In the genomic region with DNA sequence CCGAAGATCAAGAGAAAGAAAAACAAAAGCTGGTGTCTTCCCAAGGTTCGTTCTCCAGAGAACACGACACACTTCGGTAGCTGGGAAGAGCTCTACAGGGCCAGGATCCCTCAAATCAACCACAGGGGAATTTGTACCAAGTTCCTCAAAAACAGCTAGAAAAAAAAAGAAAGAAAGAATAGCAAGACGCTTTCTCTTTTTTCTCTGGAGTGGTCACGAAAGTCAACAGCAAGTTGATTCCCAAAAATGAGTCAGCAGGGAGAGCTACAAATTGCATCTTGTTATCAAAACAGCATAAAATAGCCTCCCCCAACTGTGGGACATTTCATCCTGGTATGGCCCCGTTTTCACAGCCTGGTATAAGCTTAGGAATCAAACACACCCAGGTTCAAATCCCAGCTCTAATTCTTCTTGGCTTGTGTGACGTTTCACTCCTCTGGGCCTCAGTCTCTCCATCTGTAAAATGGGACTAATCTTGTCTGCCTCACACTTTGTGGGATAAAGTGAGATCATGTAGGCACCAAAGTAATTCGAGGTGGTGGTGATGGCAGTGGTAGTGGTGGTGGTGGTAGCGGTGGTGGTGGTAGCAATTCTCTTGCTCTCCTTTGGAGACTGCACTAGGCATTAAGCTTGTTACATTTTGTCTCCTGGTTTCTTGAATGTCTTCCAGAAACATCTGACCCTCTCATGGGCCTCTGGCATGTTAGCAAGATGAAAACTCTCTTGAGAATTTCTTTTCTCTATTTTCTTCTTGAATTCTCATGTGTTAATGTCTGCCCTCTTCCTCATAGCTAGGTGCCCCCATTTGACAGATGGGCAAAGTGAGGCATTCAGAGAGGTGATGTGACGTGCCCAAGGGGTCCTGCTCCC, we compare ENCODE assay signal across 10 cellular contexts. TPM values are rescaled to one million over a fixed set of nuclear protein-coding genes. Genes with fewer than 3 reads are reported as not detected.
DNase-seq lines count a peak whose midpoint lies in the region; ATAC-seq, FAIRE-seq and TF ChIP-seq lines count a peak whose summit lies in the region.
"Had no signal": no experiment of that assay in that cellular context is flagged by ENCODE, and none has a peak within 500 bp of the region (broad histone marks: within the 10 kb centered on the region; RNA-seq: fewer than 3 reads in every experiment).

No MANE protein-coding gene starts in this region.

- no peak for TF ChIP-seq POLR2A in H54 (IDR thresholded peaks at IDR 0.05; ENCODE audit: low read depth, low read length)

- no peaks in the 10 kb centered on the region for H3K9me3 ChIP-seq in astrocyte (ENCODE audit: insufficient read depth, low read depth, low read length)
- H3K9me3 ChIP-seq: psoas muscle had no signal

- H2AFZ ChIP-seq in astrocyte (ENCODE audit: low read depth, low read length), result no peak overlapping the region

- peaks cover 9% of the 10 kb centered on the region for H3K4me1 Mint-ChIP-seq in astrocyte (ENCODE audit: low read depth, unreplicated experiment)
- H3K4me1 Mint-ChIP-seq in natural killer cell treated with Interleukin-12 subunit alpha and Interleukin-12 subunit beta and Interleukin-15 and Interleukin-18, amount 100 ng/mL, for 72 hours (ENCODE audit: low read depth in 2 of 2), result peaks cover 53 to 61% of the 10 kb centered on the region in 2 donors

- ATAC-seq in natural killer cell treated with Interleukin-12 subunit alpha and Interleukin-12 subunit beta and Interleukin-15 and Interleukin-18, amount 100 ng/mL, for 72 hours, result no peak

- DNase-seq in Daoy (ENCODE audit: low read depth) (peak; percentile 41), LHCN-M2 (ENCODE audit: low read depth) (peak; percentile 91), astrocyte (ENCODE audit: low read depth) (peak; percentile 70), DMS153 treated with DMSO at 0.1 percent for 48 hours (lab: John Stamatoyannopoulos, UW; ENCODE audit: unreplicated experiment) (no peak), DMS153 (lab: John Stamatoyannopoulos, UW) (no peak), H54 (ENCODE audit: insufficient read length, low spot score) (no peak)
- DNase-seq in natural killer cell treated with Interleukin-12 subunit alpha and Interleukin-12 subunit beta and Interleukin-15 and Interleukin-18, amount 100 ng/mL, for 72 hours (ENCODE audit: low spot score), result no peak

- peak overlapping the region; percentile 29 for H3K27ac Mint-ChIP-seq in astrocyte (ENCODE audit: unreplicated experiment)
- peak overlapping the region; percentile 90 to 96 for H3K27ac Mint-ChIP-seq in natural killer cell treated with Interleukin-12 subunit alpha and Interleukin-12 subunit beta and Interleukin-15 and Interleukin-18, amount 100 ng/mL, for 72 hours

- no peak overlapping the region for H3K4me3 ChIP-seq in astrocyte (ENCODE audit: insufficient read depth, low read depth, low read length)
- H3K4me3 ChIP-seq: cardiac muscle cell, psoas muscle had no signal

- H3K36me3 Mint-ChIP-seq in astrocyte (ENCODE audit: low read depth, unreplicated experiment), result no peaks in the 10 kb centered on the region
- no peaks in the 10 kb centered on the region for H3K36me3 Mint-ChIP-seq in natural killer cell treated with Interleukin-12 subunit alpha and Interleukin-12 subunit beta and Interleukin-15 and Interleukin-18, amount 100 ng/mL, for 72 hours

- H3K79me2 ChIP-seq in astrocyte (ENCODE audit: insufficient read depth, low read length), result no peaks in the 10 kb centered on the region

- H3K4me3 Mint-ChIP-seq in astrocyte (ENCODE audit: unreplicated experiment), result no peak overlapping the region
- H3K4me3 Mint-ChIP-seq in natural killer cell treated with Interleukin-12 subunit alpha and Interleukin-12 subunit beta and Interleukin-15 and Interleukin-18, amount 100 ng/mL, for 72 hours, result peak overlapping the region; percentile 42

- no peaks in the 10 kb centered on the region for H4K20me1 ChIP-seq in astrocyte (ENCODE audit: insufficient read depth, low read length)

- no peaks in the 10 kb centered on the region for H3K27me3 Mint-ChIP-seq in astrocyte (ENCODE audit: low read depth, unreplicated experiment)
- H3K27me3 Mint-ChIP-seq in natural killer cell treated with Interleukin-12 subunit alpha and Interleukin-12 subunit beta and Interleukin-15 and Interleukin-18, amount 100 ng/mL, for 72 hours, result no peaks in the 10 kb centered on the region

- H3K9ac ChIP-seq in astrocyte (ENCODE audit: low read length), result peak overlapping the region; percentile 60

- H3K4me2 ChIP-seq in astrocyte (ENCODE audit: low read length), result peak overlapping the region; percentile 71

- no peaks in the 10 kb centered on the region for H3K36me3 ChIP-seq in astrocyte (ENCODE audit: insufficient read depth, low read length)
- H3K36me3 ChIP-seq: cardiac muscle cell, stomach had no signal

- H3K27me3 ChIP-seq in astrocyte (ENCODE audit: insufficient read depth, low read length), result no peaks in the 10 kb centered on the region
- H3K27me3 ChIP-seq: cardiac muscle cell had no signal

- peaks cover 21% of the 10 kb centered on the region for H3K4me1 ChIP-seq in astrocyte (ENCODE audit: insufficient read depth, low read length)
- H3K4me1 ChIP-seq: psoas muscle had no signal

- TF ChIP-seq CTCF in astrocyte (IDR thresholded peaks at IDR 0.05; ENCODE audit: insufficient read depth, low read depth, low read length), result no peak

- FAIRE-seq in astrocyte (lab: Jason Lieb, UNC), result peak; percentile 69
- FAIRE-seq in H54 (lab: Jason Lieb, UNC), result no peak

- no peaks in the 10 kb centered on the region for H3K9me3 Mint-ChIP-seq in astrocyte (ENCODE audit: unreplicated experiment)
- H3K9me3 Mint-ChIP-seq in natural killer cell treated with Interleukin-12 subunit alpha and Interleukin-12 subunit beta and Interleukin-15 and Interleukin-18, amount 100 ng/mL, for 72 hours, result peaks cover 2% of the 10 kb centered on the region

- H3K27ac ChIP-seq in astrocyte (ENCODE audit: low read depth, low read length), result peak overlapping the region; percentile 22
- H3K27ac ChIP-seq: cardiac muscle cell, psoas muscle had no signal

RNA-seq across cellular contexts. Expression of a gene that starts 1.0 kb away (rescaled TPM):
- total RNA-seq in Daoy (2014; rRNA removed; shearing (Covaris generic)), result 0.03 TPM in 1 of 2 replicates, not detected in the other
- total RNA-seq in LHCN-M2 (2014; rRNA removed) (5.6 and 10.8 TPM in 2 replicates), astrocyte (1.8 and 3.0 TPM in 2 replicates)
- polyA plus RNA-seq in LHCN-M2 (2012), result 3.5 TPM
- 10 to 100 TPM; 58.3 to 64.4 TPM for total RNA-seq in natural killer cell treated with Interleukin-12 subunit alpha and Interleukin-12 subunit beta and Interleukin-15 and Interleukin-18, amount 100 ng/mL, for 72 hours
- total RNA-seq: cardiac muscle cell had no signal
- polyA plus RNA-seq: cardiac muscle cell had no signal

Comparison
In these comparisons a context has a peak if more than half of its experiments do, and no peak if none do; other contexts are left out.
1. DNase-seq: peak in Daoy (single experiment), LHCN-M2 (single experiment) and astrocyte (single experiment); none in natural killer cell treated with Interleukin-12 subunit alpha and Interleukin-12 subunit beta and Interleukin-15 and Interleukin-18, amount 100 ng/mL, for 72 hours (single experiment), DMS153 treated with DMSO at 0.1 percent for 48 hours (single experiment), DMS153 (single experiment) and H54 (single experiment).